ENCODE assay signal across 9 cellular contexts in genomic region chrX:14497184-14497666, GRCh38. TPM values are rescaled to one million over a fixed set of nuclear protein-coding genes. Genes with fewer than 3 reads are reported as not detected.
DNase-seq lines count a peak whose midpoint lies in the region; ATAC-seq, FAIRE-seq and TF ChIP-seq lines count a peak whose summit lies in the region.
"Had no signal": no experiment of that assay in that cellular context is flagged by ENCODE, and none has a peak within 500 bp of the region (broad histone marks: within the 10 kb centered on the region; RNA-seq: fewer than 3 reads in every experiment).

No MANE protein-coding gene starts in this region.

- peak; percentile 82 for ATAC-seq in GM18502 (IDR thresholded peaks at IDR 0.05; ENCODE audit: poor library complexity, unreplicated experiment)
- ATAC-seq in HG02938 (IDR thresholded peaks at IDR 0.05; ENCODE audit: unreplicated experiment): peak; percentile 74

- H3K4me1 Mint-ChIP-seq in T-helper 2 cell treated with Interferon-gamma antibody and Interleukin-4, amounts not matched to agents 5 μg/mL and 100 μg/mL, for 36 hours (ENCODE audit: low read depth): peaks cover 11% of the 10 kb centered on the region

- H3K36me3 ChIP-seq in ACC112 (ENCODE audit: insufficient read depth, low read length) (no peaks in the 10 kb centered on the region), keratinocyte (ENCODE audit: control insufficient read depth in 2 of 2, extremely low read depth in 1 of 2, insufficient read depth in 2 of 2, low read length in 2 of 2) (no peaks in the 10 kb centered on the region), uterus (no peaks in the 10 kb centered on the region)

- DNase-seq in T-helper 2 cell treated with Interferon-gamma antibody and Interleukin-4, amounts not matched to agents 5 μg/mL and 100 μg/mL, for 36 hours (ENCODE audit: low spot score): peak; percentile 10
- no peak for DNase-seq in keratinocyte (ENCODE audit: low read depth, low spot score)
- DNase-seq in uterus: no peak
- no peak for DNase-seq in NCI-H1048 (lab: John Stamatoyannopoulos, UW)
- DNase-seq in RKO (ENCODE audit: low spot score): no peak

- H2AFZ ChIP-seq in ACC112 (ENCODE audit: low read length, unreplicated experiment): peak overlapping the region; percentile 99
- peak overlapping the region; percentile 76 for H2AFZ ChIP-seq in keratinocyte (ENCODE audit: control insufficient read depth, low read length)

- intact Hi-C loops in uterus (cut with DNase I; ENCODE audit: low total_unique reads): no loop called here

- H3K4me1 ChIP-seq in ACC112 (ENCODE audit: control insufficient read depth, insufficient read depth, low read length, unreplicated experiment): peaks cover 13% of the 10 kb centered on the region
- H3K4me1 ChIP-seq in keratinocyte (ENCODE audit: control insufficient read depth, extremely low read depth, insufficient read depth, low read length): no peaks in the 10 kb centered on the region
- no peaks in the 10 kb centered on the region for H3K4me1 ChIP-seq in uterus

- H3K27ac ChIP-seq in ACC112 (ENCODE audit: low read depth, low read length) (peak overlapping the region; percentile 65), keratinocyte (ENCODE audit: control insufficient read depth, insufficient read depth, low read length) (no peak overlapping the region), uterus (peak overlapping the region; percentile 58 to 67)
- H3K27ac ChIP-seq: epithelial cell of prostate had no signal

- no peaks in the 10 kb centered on the region for H3K36me3 Mint-ChIP-seq in T-helper 2 cell treated with Interferon-gamma antibody and Interleukin-4, amounts not matched to agents 5 μg/mL and 100 μg/mL, for 36 hours (ENCODE audit: low read depth)

- H3K4me3 ChIP-seq in ACC112 (ENCODE audit: low read depth, low read length): peak overlapping the region; percentile 82
- H3K4me3 ChIP-seq in keratinocyte (ENCODE audit: control insufficient read depth in 2 of 3, extremely low read depth in 1 of 3, insufficient read depth in 2 of 3, low read depth in 1 of 3, low read length in 3 of 3): peak overlapping the region in 1 of 3 experiments; percentile 25
- H3K4me3 ChIP-seq in uterus: peak overlapping the region in 1 of 2 donors; percentile 23

- H3K27me3 Mint-ChIP-seq in T-helper 2 cell treated with Interferon-gamma antibody and Interleukin-4, amounts not matched to agents 5 μg/mL and 100 μg/mL, for 36 hours (ENCODE audit: low read depth): no peaks in the 10 kb centered on the region

- H3K79me2 ChIP-seq in ACC112 (ENCODE audit: control insufficient read depth, insufficient read depth, low read length, unreplicated experiment) (no peaks in the 10 kb centered on the region), keratinocyte (ENCODE audit: control insufficient read depth, insufficient read depth, low read length) (no peaks in the 10 kb centered on the region)

- H3K27me3 ChIP-seq in ACC112 (ENCODE audit: insufficient read depth, low read length) (no peaks in the 10 kb centered on the region; the same call in 1 of the 2 replicates), keratinocyte (ENCODE audit: control insufficient read depth, extremely low read depth, insufficient read depth, low read length) (no peaks in the 10 kb centered on the region), uterus (no peaks in the 10 kb centered on the region)

- no peak overlapping the region for H3K9ac ChIP-seq in keratinocyte (ENCODE audit: control insufficient read depth, extremely low read depth, insufficient read depth, low read length)

- TF ChIP-seq POLR2A in uterus (IDR thresholded peaks at IDR 0.05): no peak

- H3K9me1 ChIP-seq in keratinocyte (ENCODE audit: control insufficient read depth, extremely low read depth, insufficient read depth, low read length): no peaks in the 10 kb centered on the region

- H3K27ac Mint-ChIP-seq in T-helper 2 cell treated with Interferon-gamma antibody and Interleukin-4, amounts not matched to agents 5 μg/mL and 100 μg/mL, for 36 hours: peak overlapping the region; percentile 85

- FAIRE-seq in keratinocyte (lab: Jason Lieb, UNC): no peak

- no peaks in the 10 kb centered on the region for H4K20me1 ChIP-seq in keratinocyte (ENCODE audit: control insufficient read depth, extremely low read depth, insufficient read depth, low read length)

- dilution Hi-C loops in keratinocyte (cut with MboI; ENCODE audit: extremely low pct_ligation_motif_present, low sequenced_read_pairs): no loop called here

- H3K4me2 ChIP-seq in keratinocyte (ENCODE audit: control insufficient read depth, extremely low read depth, insufficient read depth, low read depth, low read length): peak overlapping the region; percentile 41

- H3K4me3 Mint-ChIP-seq in T-helper 2 cell treated with Interferon-gamma antibody and Interleukin-4, amounts not matched to agents 5 μg/mL and 100 μg/mL, for 36 hours: peak overlapping the region; percentile 78

- no peak for TF ChIP-seq CTCF in keratinocyte (optimal IDR thresholded peaks at IDR 0.05 in 1 of 3, IDR thresholded peaks at IDR 0.05 in 1 of 3, conservative IDR thresholded peaks at IDR 0.05 in 1 of 3; ENCODE audit: extremely low read depth in 1 of 3, insufficient read depth in 2 of 3, low read length in 3 of 3)
- TF ChIP-seq CTCF in uterus (IDR thresholded peaks at IDR 0.05): no peak

- H3K9me3 Mint-ChIP-seq in T-helper 2 cell treated with Interferon-gamma antibody and Interleukin-4, amounts not matched to agents 5 μg/mL and 100 μg/mL, for 36 hours: no peaks in the 10 kb centered on the region

- no peaks in the 10 kb centered on the region for H3K9me3 ChIP-seq in keratinocyte (ENCODE audit: control insufficient read depth, low read depth, low read length)
- H3K9me3 ChIP-seq in uterus: no peaks in the 10 kb centered on the region

RNA-seq across cellular contexts. Expression of gene GLRA2, which starts 32.1 kb away (rescaled TPM):
- 0.01 TPM in 1 of 3 replicates, not detected in the others for polyA plus RNA-seq in keratinocyte
- not detected for polyA plus RNA-seq in keratinocyte (2011; ENCODE audit: low read depth)
- not detected in 2 replicates for polyA plus RNA-seq in keratinocyte (2011; cell fraction: cytosol; rRNA removed)
- not detected in 2 replicates for polyA plus RNA-seq in keratinocyte (2011; cell fraction: nucleus; rRNA removed)
- not detected in 2 replicates for polyA plus RNA-seq in keratinocyte (2012; ENCODE audit: low replicate concordance)
- not detected in 3 replicates for polyA minus RNA-seq in keratinocyte
- polyA minus RNA-seq in keratinocyte (2011; cell fraction: cytosol; rRNA and poly(A)+ RNA removed): not detected
- polyA minus RNA-seq in keratinocyte (2011; cell fraction: nucleus; rRNA and poly(A)+ RNA removed): not detected in 2 replicates
- under 1 TPM in 1 of 4 donors, not detected in 3; 0.48 TPM for total RNA-seq in uterus
